Comparison of ENCODE assay signal across 14 cellular contexts in genomic region chr5:146078566-146078965, GRCh38. TPM values are rescaled to one million over a fixed set of nuclear protein-coding genes. Genes with fewer than 3 reads are reported as not detected.
DNase-seq lines count a peak whose midpoint lies in the region; ATAC-seq and TF ChIP-seq lines count a peak whose summit lies in the region.
"Had no signal": no experiment of that assay in that cellular context is flagged by ENCODE, and none has a peak within 500 bp of the region (broad histone marks: within the 10 kb centered on the region; RNA-seq: fewer than 3 reads in every experiment).

No MANE protein-coding gene starts in this region.

- H3K4ac ChIP-seq in mesendoderm (ENCODE audit: low read depth, low read length), result no peak overlapping the region

- WGBS in endodermal cell (ENCODE audit: insufficient coverage in 1 of 2, insufficient read length in 1 of 2), 2 experiments, result 35% methylated on average over 2 of the region's 2 CpGs; no CpG with 5 or more reads in 1 of the 2 experiments
- WGBS in mesendoderm (ENCODE audit: extremely low coverage, insufficient coverage, low lambda C conversion rate), result no CpG with 5 or more reads among the region's 2 CpGs

- no peak overlapping the region for H2BK5ac ChIP-seq in mesendoderm (ENCODE audit: low read length)

- peaks cover 24% of the 10 kb centered on the region for H3K4me1 Mint-ChIP-seq in endodermal cell

- H3K9me3 Mint-ChIP-seq in endodermal cell, result no peaks in the 10 kb centered on the region
- H3K9me3 Mint-ChIP-seq: CD4-positive, alpha-beta T cell had no signal

- H2BK120ac ChIP-seq in mesendoderm (ENCODE audit: low read depth, low read length), result no peak overlapping the region

- H3K27me3 Mint-ChIP-seq in endodermal cell (ENCODE audit: insufficient read depth), result peaks cover 2% of the 10 kb centered on the region

- no peak overlapping the region for H3K4me3 Mint-ChIP-seq in endodermal cell
- H3K4me3 Mint-ChIP-seq: CD4-positive, alpha-beta T cell had no signal

- H3K27ac Mint-ChIP-seq in endodermal cell, result no peak overlapping the region
- H3K27ac Mint-ChIP-seq: CD4-positive, alpha-beta T cell had no signal

- no peak overlapping the region for H4K5ac ChIP-seq in mesendoderm (ENCODE audit: low read length)

- no peak overlapping the region for H2AK5ac ChIP-seq in mesendoderm (ENCODE audit: low read length)

- H3K79me1 ChIP-seq in mesendoderm (ENCODE audit: low read length), result no peaks in the 10 kb centered on the region

- no peak overlapping the region for H3K4me2 ChIP-seq in mesendoderm (ENCODE audit: low read length)

- TF ChIP-seq CTCF in endodermal cell (conservative IDR thresholded peaks at IDR 0.05), result no peak

- no peak overlapping the region for H3K18ac ChIP-seq in mesendoderm (ENCODE audit: low read length)

- no peak overlapping the region for H4K8ac ChIP-seq in mesendoderm (ENCODE audit: low read depth, low read length)

- no peaks in the 10 kb centered on the region for H3K27me3 ChIP-seq in HUES48 (ENCODE audit: control insufficient read depth, insufficient read depth, low read length)
- H3K27me3 ChIP-seq in endodermal cell (ENCODE audit: control insufficient read depth, insufficient read depth, low read length, poor library complexity, severe bottlenecking), result no peaks in the 10 kb centered on the region
- H3K27me3 ChIP-seq in mesendoderm (ENCODE audit: insufficient read depth, low read length, poor library complexity), result no peaks in the 10 kb centered on the region

- H3K36me3 ChIP-seq in HUES48 (ENCODE audit: control insufficient read depth, insufficient read depth, low read length) (no peaks in the 10 kb centered on the region), endodermal cell (ENCODE audit: control insufficient read depth, insufficient read depth, low read length) (no peaks in the 10 kb centered on the region), mesendoderm (ENCODE audit: control insufficient read depth, insufficient read depth, low read length) (no peaks in the 10 kb centered on the region)

- no peak for ATAC-seq in HG03108 (IDR thresholded peaks at IDR 0.05; ENCODE audit: unreplicated experiment)

- no peaks in the 10 kb centered on the region for H3K79me2 ChIP-seq in mesendoderm (ENCODE audit: control insufficient read depth, insufficient read depth, low read length)

- H3K9ac ChIP-seq in HUES48 (ENCODE audit: low read depth, low read length), result no peak overlapping the region
- H3K9ac ChIP-seq in endodermal cell (ENCODE audit: extremely low read depth, low read length, poor library complexity, severe bottlenecking), result no peak overlapping the region
- no peak overlapping the region for H3K9ac ChIP-seq in mesendoderm (ENCODE audit: low read length)

- H3K27ac ChIP-seq in HUES48 (ENCODE audit: low read depth, low read length), result peak overlapping the region; percentile 52
- H3K27ac ChIP-seq in endodermal cell (ENCODE audit: low read depth, low read length), result no peak overlapping the region
- H3K27ac ChIP-seq in mesendoderm (ENCODE audit: low read depth, low read length), result no peak overlapping the region

- no peak overlapping the region for H3K23ac ChIP-seq in mesendoderm (ENCODE audit: low read length)

- H3K9me3 ChIP-seq in HUES48 (ENCODE audit: control insufficient read depth, insufficient read depth, low read length), result no peaks in the 10 kb centered on the region
- H3K9me3 ChIP-seq in endodermal cell (ENCODE audit: control insufficient read depth, low read length), result no peaks in the 10 kb centered on the region

- no peak overlapping the region for H2BK15ac ChIP-seq in mesendoderm (replicated peaks; ENCODE audit: low read depth)

- H3K36me3 Mint-ChIP-seq in endodermal cell (ENCODE audit: low read depth), result no peaks in the 10 kb centered on the region

- DNase-seq in ELF-1 (ENCODE audit: low read depth, low spot score) (peak; percentile 34), endodermal cell (peak; percentile 67), mesendoderm (peak; percentile 33), HUDEP-2 (lab: John Stamatoyannopoulos, UW; ENCODE audit: unreplicated experiment in 76 of 76) (no peak), DMS153 (lab: John Stamatoyannopoulos, UW) (no peak), NCI-H446 (lab: John Stamatoyannopoulos, UW) (no peak)
- DNase-seq: ACHN; C1 segment of cervical spinal cord; CD4-positive, alpha-beta T cell; DND-41 had no signal

- H3K4me3 ChIP-seq in HUES48 (ENCODE audit: low read depth, low read length) (no peak overlapping the region), endodermal cell (ENCODE audit: low read length) (no peak overlapping the region), mesendoderm (ENCODE audit: low read length) (no peak overlapping the region)

- H3K4me1 ChIP-seq in HUES48 (ENCODE audit: control insufficient read depth, insufficient read depth, low read length) (peaks cover 58% of the 10 kb centered on the region), endodermal cell (ENCODE audit: control insufficient read depth, insufficient read depth, low read length) (no peaks in the 10 kb centered on the region), mesendoderm (ENCODE audit: control insufficient read depth, low read depth, low read length) (peaks cover 2% of the 10 kb centered on the region)

- no peak overlapping the region for H3K56ac ChIP-seq in mesendoderm (ENCODE audit: low read length)

RNA-seq across cellular contexts. Expression of gene PLAC8L1, which starts 26.8 kb away (rescaled TPM):
- total RNA-seq in endodermal cell, result 1 to 10 TPM in 1 of 2 donors, under 1 TPM in 1; 1.00 to 1.5 TPM
- polyA plus RNA-seq in endodermal cell (2013, experiment 1 of 2), result 0.82 TPM
- polyA plus RNA-seq in endodermal cell (2013, experiment 2 of 2), result not detected
- polyA plus RNA-seq in mesendoderm (2013, experiment 1 of 2), result 0.35 TPM
- polyA plus RNA-seq in mesendoderm (2013, experiment 2 of 2), result 0.14 TPM
- total RNA-seq: A172, HT-29 had no signal

Comparison
In these comparisons a context has a peak if more than half of its experiments do, and no peak if none do; other contexts are left out.
1. DNase-seq: peak in ELF-1 (single experiment), endodermal cell (single experiment) and mesendoderm (single experiment); none in HUDEP-2 (0 of 76), DMS153 (single experiment) and NCI-H446 (0 of 2).